ENCODE assay signal across 8 cellular contexts in the genomic region with DNA sequence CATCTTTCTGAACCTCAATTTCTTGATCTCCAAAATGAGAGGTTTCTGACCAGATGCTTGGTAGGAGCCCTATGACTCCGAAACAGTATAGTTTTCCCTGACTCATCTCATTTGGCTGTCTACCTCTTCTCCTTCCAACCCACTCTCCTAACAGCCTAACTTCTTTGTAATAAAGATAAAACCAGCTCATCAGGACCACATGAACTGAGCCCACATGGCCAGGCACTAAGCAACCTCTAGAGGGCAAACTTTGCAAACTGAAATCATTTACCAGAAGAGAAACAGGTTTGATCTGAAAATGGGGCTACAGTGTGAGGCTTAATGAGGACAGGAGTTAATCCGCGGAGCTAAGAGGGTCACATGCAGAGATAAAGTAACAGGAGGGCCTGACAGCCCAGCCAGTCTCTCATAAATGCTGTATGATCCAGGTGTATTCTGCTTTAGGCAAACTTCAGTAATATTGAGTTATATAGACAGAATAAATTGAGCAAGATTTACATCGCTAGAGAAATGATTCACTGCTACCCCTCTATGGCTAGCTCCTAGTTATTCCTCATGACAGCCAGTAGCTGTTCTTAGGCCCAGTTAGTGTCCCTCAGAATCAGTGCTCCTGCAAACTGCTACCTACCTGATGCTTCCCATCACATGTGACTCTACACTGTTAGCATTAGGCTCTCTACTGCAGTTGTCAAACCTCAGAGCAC.
A peak's percentile ranks its signal among the peaks of the same experiment; 100 is the strongest.
DNase-seq lines count a peak whose midpoint lies in the region; ATAC-seq and TF ChIP-seq lines count a peak whose summit lies in the region.

No MANE protein-coding gene starts in this region.

- TF ChIP-seq EP300 in tibial nerve (IDR thresholded peaks at IDR 0.05) = no peak

- no peaks in the 10 kb centered on the region for H3K9me3 ChIP-seq in tibial nerve

- peak overlapping the region in 2 of 4 donors; percentile 25 to 53 for H3K27ac ChIP-seq in tibial nerve

- TF ChIP-seq CTCF in fibroblast of mammary gland (conservative IDR thresholded peaks at IDR 0.05; ENCODE audit: control insufficient read depth, insufficient read depth, low read depth, low read length) (peak; percentile 94), nephron (IDR thresholded peaks at IDR 0.05; ENCODE audit: unreplicated experiment in 3 of 3) (peak; percentile 78 to 90 (median 83)), tibial nerve (IDR thresholded peaks at IDR 0.05) (peak; percentile 57 to 68 (median 66))

- H3K4me3 Mint-ChIP-seq in nephron = no peak overlapping the region

- TF ChIP-seq POLR2A in tibial nerve (IDR thresholded peaks at IDR 0.05) = no peak

- H3K36me3 Mint-ChIP-seq in nephron (ENCODE audit: low read depth) = peaks cover 2% of the 10 kb centered on the region

- no peaks in the 10 kb centered on the region for H3K27me3 Mint-ChIP-seq in nephron (ENCODE audit: low read depth)

- peak; percentile 46 for DNase-seq in DMS153 treated with DMSO at 0.1 percent for 48 hours (lab: John Stamatoyannopoulos, UW; ENCODE audit: unreplicated experiment)
- DNase-seq in HPDE6-E6E7 (ENCODE audit: extremely low spot score) = peak; percentile 64
- DNase-seq in NCI-H774 (lab: John Stamatoyannopoulos, UW) = peak; percentile 28
- peak; percentile 21 for DNase-seq in activated T-cell treated with anti-CD3 and anti-CD28 coated beads for 48 hours (ENCODE audit: low read depth)
- peak; percentile 94 for DNase-seq in fibroblast of mammary gland (ENCODE audit: low read depth)
- peak; percentile 23 to 59 for DNase-seq in tibial nerve (ENCODE audit: low spot score in 2 of 2)

- H3K4me3 ChIP-seq in fibroblast of mammary gland (ENCODE audit: control insufficient read depth, low read depth, low read length) (no peak overlapping the region), tibial nerve (no peak overlapping the region)

- peaks cover 0 to 44% (median 0%) of the 10 kb centered on the region in 3 donors for H3K36me3 ChIP-seq in tibial nerve

- no peaks in the 10 kb centered on the region for H3K9me3 Mint-ChIP-seq in nephron

- no peaks in the 10 kb centered on the region for H3K27me3 ChIP-seq in tibial nerve

- H3K4me1 Mint-ChIP-seq in nephron = peaks cover 36% of the 10 kb centered on the region

- 36 to 42% methylated on average over 4 of the region's 4 CpGs for WGBS in tibial nerve, 2 donors

- ATAC-seq in GM21360 (IDR thresholded peaks at IDR 0.05; ENCODE audit: unreplicated experiment) = peak; percentile 72

- peaks cover 0 to 67% (median 33%) of the 10 kb centered on the region in 4 donors for H3K4me1 ChIP-seq in tibial nerve

- H3K27ac Mint-ChIP-seq in nephron = peak overlapping the region; percentile 5 to 56 (median 37)

Comparison
In these comparisons a context has a peak if more than half of its experiments do, and no peak if none do; other contexts are left out.
1. DNase-seq: peak in every context shown above with its lines; median percentile 94 in fibroblast of mammary gland; 64 in HPDE6-E6E7; 46 in DMS153 treated with DMSO at 0.1 percent for 48 hours; 41 in tibial nerve; 28 in NCI-H774; 21 in activated T-cell treated with anti-CD3 and anti-CD28 coated beads for 48 hours.